19 cellular contexts compared by ENCODE assay signal in genomic region chr6:168442646-168443045, GRCh38. TPM values are rescaled to one million over a fixed set of nuclear protein-coding genes. Genes with fewer than 3 reads are reported as not detected.
A peak's percentile ranks its signal among the peaks of the same experiment; 100 is the strongest.
DNase-seq lines count a peak whose midpoint lies in the region; ATAC-seq and TF ChIP-seq lines count a peak whose summit lies in the region.
"Had no signal": no experiment of that assay in that cellular context is flagged by ENCODE, and none has a peak within 500 bp of the region (broad histone marks: within the 10 kb centered on the region; RNA-seq: fewer than 3 reads in every experiment).

No MANE protein-coding gene starts in this region.

- no peak overlapping the region for H3K27ac ChIP-seq in HUES48 (ENCODE audit: low read depth, low read length)
- no peak overlapping the region for H3K27ac ChIP-seq in coronary artery
- H3K27ac ChIP-seq in muscle layer of duodenum (ENCODE audit: low read length): no peak overlapping the region
- H3K27ac ChIP-seq in testis: peak overlapping the region; percentile 64 to 82
- H3K27ac ChIP-seq: SJSA1 had no signal

- H3K9ac ChIP-seq in HUES48 (ENCODE audit: low read depth, low read length): no peak overlapping the region; the same call in 1 of the 2 replicates

- TF ChIP-seq CTCF in coronary artery (IDR thresholded peaks at IDR 0.05): no peak
- TF ChIP-seq CTCF in testis (IDR thresholded peaks at IDR 0.05): peak in 1 of 3 experiments; percentile 7
- TF ChIP-seq CTCF in GM20000 (IDR thresholded peaks at IDR 0.05; ENCODE audit: extremely low read depth, missing control alignments): no peak

- H3K9me3 ChIP-seq in HUES48 (ENCODE audit: control insufficient read depth, insufficient read depth, low read length) (no peaks in the 10 kb centered on the region), muscle layer of duodenum (ENCODE audit: control insufficient read depth in 1 of 2, low read length in 2 of 2) (no peaks in the 10 kb centered on the region), testis (no peaks in the 10 kb centered on the region)
- H3K9me3 ChIP-seq: esophagus squamous epithelium had no signal

- TF ChIP-seq POLR2A in testis (IDR thresholded peaks at IDR 0.05): no peak

- H3K4me3 ChIP-seq in HUES48 (ENCODE audit: low read depth, low read length) (peak overlapping the region; percentile 67), coronary artery (peak overlapping the region; percentile 85), muscle layer of duodenum (ENCODE audit: low read depth in 1 of 2, low read length in 2 of 2) (peak overlapping the region; percentile 63 to 83), testis (peak overlapping the region in 1 of 2 donors; percentile 83)
- H3K4me3 ChIP-seq: SJSA1 had no signal

- H3K27me3 ChIP-seq in HUES48 (ENCODE audit: control insufficient read depth, insufficient read depth, low read length) (peaks cover 50% of the 10 kb centered on the region), muscle layer of duodenum (ENCODE audit: low read depth, low read length) (peaks cover 10% of the 10 kb centered on the region), testis (no peaks in the 10 kb centered on the region)
- H3K27me3 ChIP-seq: SJSA1 had no signal

- no peak for DNase-seq in coronary artery (ENCODE audit: low spot score)
- DNase-seq in testis: no peak
- no peak for DNase-seq in AG08396 (ENCODE audit: low spot score)
- DNase-seq in GM20000 (ENCODE audit: low spot score): no peak
- DNase-seq: activated B cell treated with CpG ODN at 0.5 μM for 24 hours; activated CD8-positive, alpha-beta T cell treated with anti-CD3 and anti-CD28 coated beads for 36 hours; activated T-cell treated with anti-CD3 and anti-CD28 coated beads, Interleukin-2, amount 50 U/mL, for 24 hours; esophagus squamous epithelium; Kasumi-1; mesenchymal stem cell; NCI-H1105; NCI-H2171; stimulated activated CD4-positive, alpha-beta T cell treated with anti-CD3 and anti-CD28 coated beads, Interleukin-15, amount 100 ng/mL, for 24 hours had no signal

- peaks cover 45% of the 10 kb centered on the region for H3K4me1 ChIP-seq in HUES48 (ENCODE audit: control insufficient read depth, insufficient read depth, low read length)
- H3K4me1 ChIP-seq in muscle layer of duodenum (ENCODE audit: control insufficient read depth in 1 of 2, insufficient read depth in 2 of 2, low read length in 2 of 2): peaks cover 0 to 19% of the 10 kb centered on the region in 2 donors
- peaks cover 24% of the 10 kb centered on the region for H3K4me1 ChIP-seq in testis
- H3K4me1 ChIP-seq: SJSA1 had no signal

- ATAC-seq in HG02642 (IDR thresholded peaks at IDR 0.05; ENCODE audit: poor library complexity, unreplicated experiment) (no peak), GM21737 (IDR thresholded peaks at IDR 0.05; ENCODE audit: unreplicated experiment) (no peak)
- ATAC-seq: activated CD8-positive, alpha-beta T cell treated with anti-CD3 and anti-CD28 coated beads for 36 hours; activated naive CD4-positive, alpha-beta T cell treated with anti-CD3 and anti-CD28 coated beads, Interleukin-2, amount 50 U/mL, for 72 hours had no signal

- WGBS in testis, 2 donors: 20 to 34% methylated on average over 5 of the region's 5 CpGs

- intact Hi-C loops in testis (cut with DNase I; ENCODE audit: low total_unique reads): no loop called here

- H3K36me3 ChIP-seq in HUES48 (ENCODE audit: control insufficient read depth, insufficient read depth, low read length) (no peaks in the 10 kb centered on the region), muscle layer of duodenum (ENCODE audit: control insufficient read depth in 1 of 2, insufficient read depth in 2 of 2, low read length in 2 of 2) (no peaks in the 10 kb centered on the region), testis (ENCODE audit: low read depth, missing control alignments) (no peaks in the 10 kb centered on the region)
- H3K36me3 ChIP-seq: esophagus squamous epithelium, SJSA1 had no signal

RNA-seq across cellular contexts. Expression of gene SMOC2, which starts 1.7 kb away (rescaled TPM):
- 100 to 1,000 TPM in 1 of 2 donors, 10 to 100 TPM in 1; 78.4 to 140 TPM for total RNA-seq in testis
- 110 TPM for polyA plus RNA-seq in testis (ENCODE audit: insufficient read depth, low read depth, low replicate concordance)
- total RNA-seq: activated B cell treated with CpG ODN at 0.5 μM for 24 hours; activated CD8-positive, alpha-beta T cell treated with anti-CD3 and anti-CD28 coated beads for 36 hours; activated naive CD4-positive, alpha-beta T cell treated with anti-CD3 and anti-CD28 coated beads, Interleukin-2, amount 50 U/mL, for 72 hours; SJSA1 had no signal

Comparison
In these comparisons a context has a peak if more than half of its experiments do, and no peak if none do; other contexts are left out.
1. H3K27ac ChIP-seq: peak in testis (2 of 2); none in HUES48 (single experiment), coronary artery (0 of 2) and muscle layer of duodenum (single experiment).